ENCODE assay signal across 10 cellular contexts in genomic region chr17:79793924-79794304, GRCh38. TPM values are rescaled to one million over a fixed set of nuclear protein-coding genes. Genes with fewer than 3 reads are reported as not detected.
A peak's percentile ranks its signal among the peaks of the same experiment; 100 is the strongest.
DNase-seq lines count a peak whose midpoint lies in the region; ATAC-seq, FAIRE-seq and TF ChIP-seq lines count a peak whose summit lies in the region.
"Had no signal": no experiment of that assay in that cellular context is flagged by ENCODE, and none has a peak within 500 bp of the region (broad histone marks: within the 10 kb centered on the region; RNA-seq: fewer than 3 reads in every experiment).

No MANE protein-coding gene starts in this region.

- CTCF ChIA-PET in HCT116 (lab: Charles Lee) = no interaction called here

- RAD21 ChIA-PET in HCT116 (lab: Charles Lee; ENCODE audit: low non-redundant PET in 1 of 2, low total read pairs in 2 of 2, uncharacterized antibody in 2 of 2, unreplicated experiment in 2 of 2) = no interaction called here

- DNase-seq in AG08395 (ENCODE audit: low spot score) (peak; percentile 66), HCT116 (ENCODE audit: low read depth, low spot score) (peak; percentile 26), astrocyte (ENCODE audit: low read depth) (no peak), lower lobe of right lung (no peak), foreskin keratinocyte (no peak)
- DNase-seq in activated CD8-positive, alpha-beta memory T cell treated with anti-CD3 and anti-CD28 coated beads, Interleukin-2, amount 50 U/mL, for 4 hours = no peak
- no peak for DNase-seq in activated naive CD4-positive, alpha-beta T cell treated with anti-CD3 and anti-CD28 coated beads, Interleukin-2, amount 50 U/mL, for 16 hours
- DNase-seq: central memory CD4-positive, alpha-beta T cell; DMS79 treated with DMSO at 0.1 percent for 48 hours had no signal

- no peak overlapping the region for H3K4me3 ChIP-seq in HCT116 (replicated peaks in 1 of 2; ENCODE audit: low read depth in 1 of 2, low read length in 2 of 2)
- H3K4me3 ChIP-seq in astrocyte (ENCODE audit: insufficient read depth, low read depth, low read length) = peak overlapping the region; percentile 43
- peak overlapping the region; percentile 42 for H3K4me3 ChIP-seq in lower lobe of right lung

- peaks cover 28% of the 10 kb centered on the region for H3K27me3 Mint-ChIP-seq in astrocyte (ENCODE audit: low read depth, unreplicated experiment)

- H4K20me1 ChIP-seq in HCT116 (ENCODE audit: insufficient read depth) = no peaks in the 10 kb centered on the region
- H4K20me1 ChIP-seq in astrocyte (ENCODE audit: insufficient read depth, low read length) = peaks cover 31% of the 10 kb centered on the region

- H3K4me1 Mint-ChIP-seq in astrocyte (ENCODE audit: low read depth, unreplicated experiment) = peaks cover 8% of the 10 kb centered on the region

- POLR2A ChIA-PET in HCT116 (lab: Charles Lee) = interaction anchor here (0.8 kb wide), 1 partner anchor 46 kb away, joined by 4 read pairs; the partner anchor contains the start of gene CBX4

- peaks cover 10 to 18% of the 10 kb centered on the region in 2 experiments; a peak in 2 of 4 replicates for H3K36me3 ChIP-seq in HCT116 (ENCODE audit: control insufficient read depth in 1 of 2, insufficient read depth in 2 of 2, low read length in 2 of 2)
- no peaks in the 10 kb centered on the region for H3K36me3 ChIP-seq in astrocyte (ENCODE audit: insufficient read depth, low read length)
- peaks cover 11% of the 10 kb centered on the region for H3K36me3 ChIP-seq in lower lobe of right lung

- H3K27me3 ChIP-seq in HCT116 (ENCODE audit: insufficient read depth, low read length) = no peaks in the 10 kb centered on the region
- peaks cover 47% of the 10 kb centered on the region for H3K27me3 ChIP-seq in astrocyte (ENCODE audit: insufficient read depth, low read length)
- peaks cover 59% of the 10 kb centered on the region for H3K27me3 ChIP-seq in lower lobe of right lung (ENCODE audit: low read depth)
- H3K27me3 ChIP-seq in foreskin keratinocyte = peaks cover 62% of the 10 kb centered on the region

- H3K9ac ChIP-seq in HCT116 (ENCODE audit: low read length) = no peak overlapping the region
- peak overlapping the region; percentile 33 for H3K9ac ChIP-seq in astrocyte (ENCODE audit: low read length)

- TF ChIP-seq RAD21 in HCT116 (IDR thresholded peaks at IDR 0.05; ENCODE audit: low read depth) = no peak

- no peaks in the 10 kb centered on the region for H3K9me3 ChIP-seq in HCT116 (ENCODE audit: control insufficient read depth in 1 of 2, insufficient read depth in 1 of 2, low read depth in 1 of 2, low read length in 2 of 2)
- no peaks in the 10 kb centered on the region for H3K9me3 ChIP-seq in astrocyte (ENCODE audit: insufficient read depth, low read depth, low read length)
- no peaks in the 10 kb centered on the region for H3K9me3 ChIP-seq in lower lobe of right lung

- TF ChIP-seq CTCF in HCT116 (IDR thresholded peaks at IDR 0.05 in 2 of 3, conservative IDR thresholded peaks at IDR 0.05 in 1 of 3; ENCODE audit: borderline replicate concordance in 1 of 3, insufficient read depth in 1 of 3, low read depth in 2 of 3, low read length in 2 of 3) = no peak
- no peak for TF ChIP-seq CTCF in astrocyte (IDR thresholded peaks at IDR 0.05; ENCODE audit: insufficient read depth, low read depth, low read length)
- no peak for TF ChIP-seq CTCF in lower lobe of right lung (IDR thresholded peaks at IDR 0.05)
- no peak for TF ChIP-seq CTCF in foreskin keratinocyte (conservative IDR thresholded peaks at IDR 0.05)

- no peak for FAIRE-seq in astrocyte (lab: Jason Lieb, UNC)

- H3K9me3 Mint-ChIP-seq in astrocyte (ENCODE audit: unreplicated experiment) = peaks cover 7% of the 10 kb centered on the region

- peaks cover 2% of the 10 kb centered on the region for H3K36me3 Mint-ChIP-seq in astrocyte (ENCODE audit: low read depth, unreplicated experiment)

- H3K4me2 ChIP-seq in HCT116 (ENCODE audit: low read length) (peak overlapping the region; percentile 10; the same call in 1 of the 2 replicates), astrocyte (ENCODE audit: low read length) (peak overlapping the region; percentile 91)

- H3K27ac Mint-ChIP-seq in astrocyte (ENCODE audit: unreplicated experiment) = peak overlapping the region; percentile 36

- peak overlapping the region; percentile 63 for H3K4me3 Mint-ChIP-seq in astrocyte (ENCODE audit: unreplicated experiment)

- H2AFZ ChIP-seq in HCT116 (ENCODE audit: low read depth, low read length, poor library complexity, severe bottlenecking) = no peak overlapping the region
- no peak overlapping the region for H2AFZ ChIP-seq in astrocyte (ENCODE audit: low read depth, low read length)

- BruUV-seq in HCT116 (replicated peaks; lab: Mats Ljungman, UMichigan) = no TSS peak

- no peaks in the 10 kb centered on the region for H3K9me2 ChIP-seq in HCT116 (ENCODE audit: insufficient read depth)

- no peak overlapping the region; the same call in 1 of the 2 replicates for H3K27ac ChIP-seq in HCT116 (ENCODE audit: low read depth, low read length)
- no peak overlapping the region for H3K27ac ChIP-seq in astrocyte (ENCODE audit: low read depth, low read length)
- no peak overlapping the region for H3K27ac ChIP-seq in lower lobe of right lung
- no peak overlapping the region for H3K27ac ChIP-seq in foreskin keratinocyte

- H3K4me1 ChIP-seq in HCT116 (ENCODE audit: control insufficient read depth in 1 of 2, insufficient read depth in 2 of 2, low read length in 2 of 2) = peaks cover 31 to 46% of the 10 kb centered on the region in 2 experiments
- H3K4me1 ChIP-seq in astrocyte (ENCODE audit: insufficient read depth, low read length) = peaks cover 36% of the 10 kb centered on the region
- H3K4me1 ChIP-seq in lower lobe of right lung = peaks cover 68% of the 10 kb centered on the region
- H3K4me1 ChIP-seq in foreskin keratinocyte = no peaks in the 10 kb centered on the region

- TF ChIP-seq POLR2A in HCT116 (IDR thresholded peaks at IDR 0.05; ENCODE audit: borderline replicate concordance, extremely low read depth, insufficient read depth, insufficient read length) = no peak

- intact Hi-C loops in HCT116 (cut with micrococcal nuclease) (no loop called here), lower lobe of right lung (cut with DNase I) (no loop called here)

- ATAC-seq in HCT116 = no peak
- ATAC-seq in lower lobe of right lung = no peak
- no peak for ATAC-seq in foreskin keratinocyte
- ATAC-seq in GM21723 (IDR thresholded peaks at IDR 0.05; ENCODE audit: unreplicated experiment) = no peak

- peaks cover 18% of the 10 kb centered on the region; the same call in 1 of the 2 replicates for H3K79me2 ChIP-seq in HCT116 (ENCODE audit: insufficient read depth, low read length)
- peaks cover 6% of the 10 kb centered on the region for H3K79me2 ChIP-seq in astrocyte (ENCODE audit: insufficient read depth, low read length)

TF ChIP-seq in HCT116, 20 proteins besides CTCF, POLR2A, EP300 and RAD21 (continues in another document):
- TF ChIP-seq EZH2 (IDR thresholded peaks at IDR 0.05) = no peak
- TF ChIP-seq ZFX (IDR thresholded peaks at IDR 0.05) = no peak
- TF ChIP-seq EGR1 (IDR thresholded peaks at IDR 0.05; ENCODE audit: low read depth) = no peak
- no peak for TF ChIP-seq MAX (IDR thresholded peaks at IDR 0.05)
- no peak for TF ChIP-seq ZBTB33 (IDR thresholded peaks at IDR 0.05; ENCODE audit: extremely low read depth, insufficient replicate concordance, low read length)
- TF ChIP-seq JUND (IDR thresholded peaks at IDR 0.05) = no peak
- TF ChIP-seq TCF7L2 (IDR thresholded peaks at IDR 0.05; ENCODE audit: borderline replicate concordance, extremely low read depth, insufficient read depth, insufficient read length) = no peak
- TF ChIP-seq FOSL1 (IDR thresholded peaks at IDR 0.05; ENCODE audit: low read depth) = no peak
- no peak for TF ChIP-seq CBX3 (IDR thresholded peaks at IDR 0.05; ENCODE audit: low read depth)
- no peak for TF ChIP-seq EZH2phosphoT487 (IDR thresholded peaks at IDR 0.05; ENCODE audit: borderline replicate concordance)
- TF ChIP-seq SRF (IDR thresholded peaks at IDR 0.05; ENCODE audit: low read depth) = no peak
- TF ChIP-seq ZNF274 (IDR thresholded peaks at IDR 0.05; ENCODE audit: low read depth, low read length) = no peak
- TF ChIP-seq ATF3 (IDR thresholded peaks at IDR 0.05) = no peak
- TF ChIP-seq CEBPB (IDR thresholded peaks at IDR 0.05; ENCODE audit: low read depth) = no peak

RNA-seq across cellular contexts. Expression of gene CBX8, which starts 3.0 kb away (rescaled TPM):
- total RNA-seq in HCT116 (2021; ENCODE audit: unreplicated experiment) = 29.0 TPM
- polyA plus RNA-seq in HCT116 (2012) = 17.3 and 18.1 TPM in 2 replicates
- 2.5 and 3.4 TPM in 2 replicates for total RNA-seq in astrocyte
- 5.8 TPM for total RNA-seq in lower lobe of right lung
- total RNA-seq in foreskin keratinocyte = 2.9 and 4.5 TPM in 2 replicates
- polyA plus RNA-seq in foreskin keratinocyte = 4.5 and 4.7 TPM in 2 replicates

RNA-seq across cellular contexts. Expression of gene CBX2, which starts 16.0 kb away (rescaled TPM):
- total RNA-seq in HCT116 (2021; ENCODE audit: unreplicated experiment) = 28.3 TPM
- 8.8 and 9.6 TPM in 2 replicates for polyA plus RNA-seq in HCT116 (2012)
- 3.9 and 6.7 TPM in 2 replicates for total RNA-seq in astrocyte
- 3.9 TPM for total RNA-seq in lower lobe of right lung
- 5.9 and 6.9 TPM in 2 replicates for total RNA-seq in foreskin keratinocyte
- 3.5 and 4.3 TPM in 2 replicates for polyA plus RNA-seq in foreskin keratinocyte

RNA-seq across cellular contexts. Expression of gene CBX4, which starts 45.3 kb away (rescaled TPM):
- total RNA-seq in HCT116 (2021; ENCODE audit: unreplicated experiment) (60.9 TPM), astrocyte (12.6 and 16.9 TPM in 2 replicates), lower lobe of right lung (20.6 TPM), foreskin keratinocyte (10.5 and 12.4 TPM in 2 replicates)
- polyA plus RNA-seq in HCT116 (2012) = 58.0 and 71.2 TPM in 2 replicates
- polyA plus RNA-seq in foreskin keratinocyte = 7.6 and 7.8 TPM in 2 replicates

Comparison
In these comparisons a context has a peak if more than half of its experiments do, and no peak if none do; other contexts are left out.
1. DNase-seq: peak in AG08395 (single experiment) and HCT116 (single experiment); none in astrocyte (single experiment), lower lobe of right lung (single experiment), foreskin keratinocyte (0 of 2), activated CD8-positive, alpha-beta memory T cell treated with anti-CD3 and anti-CD28 coated beads, Interleukin-2, amount 50 U/mL, for 4 hours (single experiment) and activated naive CD4-positive, alpha-beta T cell treated with anti-CD3 and anti-CD28 coated beads, Interleukin-2, amount 50 U/mL, for 16 hours (single experiment).
2. H3K4me3 ChIP-seq: peak in astrocyte (single experiment) and lower lobe of right lung (single experiment); none in HCT116 (0 of 2).